24 cellular contexts compared by ENCODE assay signal in the genomic region with DNA sequence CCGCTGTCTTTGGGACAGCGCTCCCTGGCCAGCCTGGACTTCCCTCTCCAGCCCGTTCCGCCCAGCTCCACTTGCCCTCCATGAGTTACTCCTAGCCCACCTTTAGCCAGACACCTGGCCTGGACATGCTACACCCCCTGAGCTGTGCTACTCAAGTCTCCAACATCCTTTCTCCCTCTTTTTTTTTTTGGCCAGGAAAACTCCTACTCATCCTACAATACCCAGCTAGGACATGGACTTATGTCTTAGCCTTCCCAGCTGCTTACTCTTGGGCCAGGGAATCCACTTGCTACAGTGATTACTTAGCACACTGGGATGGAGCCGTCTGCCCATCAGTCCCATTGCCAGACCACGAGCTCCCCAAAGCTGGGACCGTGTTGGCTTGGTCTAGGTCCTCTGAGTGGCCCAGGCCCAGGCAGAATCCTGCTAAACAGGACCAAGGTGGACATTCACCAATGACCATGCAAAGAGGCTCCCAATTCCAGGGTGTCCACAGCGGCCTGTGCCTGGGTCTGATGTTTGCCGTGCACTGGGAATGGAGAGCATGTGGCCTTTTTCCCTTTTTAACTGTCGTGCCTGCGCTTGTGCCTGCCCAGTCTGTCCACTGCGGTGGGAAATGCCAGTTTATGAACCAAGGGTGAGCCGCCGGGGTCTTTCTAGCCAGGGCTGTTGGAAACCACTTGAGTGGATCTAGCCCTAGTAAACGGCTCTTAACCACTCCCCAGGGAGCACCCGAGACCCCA.
DNase-seq lines count a peak whose midpoint lies in the region; ATAC-seq, FAIRE-seq and TF ChIP-seq lines count a peak whose summit lies in the region.
"Had no signal": no experiment of that assay in that cellular context is flagged by ENCODE, and none has a peak within 500 bp of the region (broad histone marks: within the 10 kb centered on the region; RNA-seq: fewer than 3 reads in every experiment).

No MANE protein-coding gene starts in this region.

- peak; percentile 38 for DNase-seq in CD14-positive monocyte (ENCODE audit: low spot score)
- DNase-seq in kidney: peak; percentile 76
- no peak for DNase-seq in sigmoid colon
- no peak for DNase-seq in uterus
- DNase-seq in DMS114 treated with DMSO at 0.1 percent for 48 hours (lab: John Stamatoyannopoulos, UW; ENCODE audit: unreplicated experiment): no peak
- DNase-seq in foreskin keratinocyte: no peak
- DNase-seq: activated CD4-positive, alpha-beta memory T cell treated with anti-CD3 and anti-CD28 coated beads for 36 hours; activated CD4-positive, CD25-positive, alpha-beta regulatory T cell; activated gamma-delta T cell; caudate nucleus; CD8-positive, alpha-beta memory T cell; DMS53; HCEC 1CT; IMR-90; naive thymus-derived CD4-positive, alpha-beta T cell; NCI-H1105; small intestine; stimulated activated naive B cell treated with anti-CD40 and anti-IgM and Interleukin-4, amounts not matched to agents 10 μg/mL and 1 μg/mL and 100 μg/mL, for 72 hours; T1000 had no signal

- peaks cover 0 to 3% (median 0%) of the 10 kb centered on the region in 7 donors for H3K9me3 Mint-ChIP-seq in CD14-positive monocyte
- H3K9me3 Mint-ChIP-seq: activated CD4-positive, alpha-beta memory T cell treated with anti-CD3 and anti-CD28 coated beads for 36 hours; CD8-positive, alpha-beta memory T cell; stimulated activated naive B cell treated with anti-CD40 and anti-IgM and Interleukin-4, amounts not matched to agents 10 μg/mL and 1 μg/mL and 100 μg/mL, for 72 hours had no signal

- H3K27ac ChIP-seq in SU-DHL-6 (ENCODE audit: low read depth, low read length): peak overlapping the region; percentile 94
- peak overlapping the region in 1 of 2 donors; percentile 45 for H3K27ac ChIP-seq in kidney (ENCODE audit: low read depth in 2 of 2, low read length in 2 of 2)
- peak overlapping the region in 3 of 4 donors; percentile 18 to 46 (median 45) for H3K27ac ChIP-seq in sigmoid colon
- peak overlapping the region in 1 of 2 donors; percentile 57 for H3K27ac ChIP-seq in uterus
- no peak overlapping the region for H3K27ac ChIP-seq in foreskin keratinocyte
- H3K27ac ChIP-seq: epithelial cell of prostate had no signal

- H3K9me3 ChIP-seq in SU-DHL-6 (ENCODE audit: insufficient read depth, low read length) (no peaks in the 10 kb centered on the region), kidney (ENCODE audit: control insufficient read depth in 1 of 2, low read length in 2 of 2) (no peaks in the 10 kb centered on the region), sigmoid colon (no peaks in the 10 kb centered on the region), uterus (no peaks in the 10 kb centered on the region)

- 88% methylated on average over 16 of the region's 16 CpGs for WGBS in sigmoid colon, 2 donors

- intact Hi-C loops in CD14-positive monocyte (cut with micrococcal nuclease) (no loop called here), kidney (cut with DNase I) (no loop called here), sigmoid colon (cut with DNase I) (no loop called here), uterus (cut with DNase I; ENCODE audit: low total_unique reads) (no loop called here)

- H3K4me3 ChIP-seq in SU-DHL-6 (ENCODE audit: insufficient read depth, low read length, poor library complexity, severe bottlenecking) (no peak overlapping the region), kidney (ENCODE audit: low read length in 2 of 2) (no peak overlapping the region), sigmoid colon (no peak overlapping the region), uterus (no peak overlapping the region)

- no peak for TF ChIP-seq EP300 in sigmoid colon (IDR thresholded peaks at IDR 0.05)

- no peak overlapping the region for H2AFZ ChIP-seq in SU-DHL-6 (ENCODE audit: low read depth, low read length, severe bottlenecking)

- H3K4me3 Mint-ChIP-seq in CD14-positive monocyte: no peak overlapping the region
- H3K4me3 Mint-ChIP-seq: activated CD4-positive, alpha-beta memory T cell treated with anti-CD3 and anti-CD28 coated beads for 36 hours; CD8-positive, alpha-beta memory T cell; naive thymus-derived CD4-positive, alpha-beta T cell; stimulated activated naive B cell treated with anti-CD40 and anti-IgM and Interleukin-4, amounts not matched to agents 10 μg/mL and 1 μg/mL and 100 μg/mL, for 72 hours had no signal

- no peaks in the 10 kb centered on the region for H4K20me1 ChIP-seq in SU-DHL-6 (ENCODE audit: low read depth, low read length)

- no peaks in the 10 kb centered on the region; the same call in 1 of the 2 replicates for H3K79me2 ChIP-seq in SU-DHL-6 (ENCODE audit: insufficient read depth, low read length)

- TF ChIP-seq CTCF in CD14-positive monocyte (IDR thresholded peaks at IDR 0.05): no peak
- no peak for TF ChIP-seq CTCF in SU-DHL-6 (IDR thresholded peaks at IDR 0.05; ENCODE audit: insufficient read depth, low read length, poor library complexity, severe bottlenecking)
- TF ChIP-seq CTCF in kidney (IDR thresholded peaks at IDR 0.05; ENCODE audit: borderline replicate concordance, extremely low read depth, insufficient read depth): no peak
- no peak for TF ChIP-seq CTCF in sigmoid colon (IDR thresholded peaks at IDR 0.05)
- TF ChIP-seq CTCF in uterus (IDR thresholded peaks at IDR 0.05): no peak
- TF ChIP-seq CTCF in foreskin keratinocyte (conservative IDR thresholded peaks at IDR 0.05): no peak

- peaks cover 20% of the 10 kb centered on the region for H3F3A ChIP-seq in SU-DHL-6 (ENCODE audit: insufficient read depth)

- TF ChIP-seq POLR2A in sigmoid colon (IDR thresholded peaks at IDR 0.05) (no peak), uterus (IDR thresholded peaks at IDR 0.05) (no peak)

- H3K27ac Mint-ChIP-seq in CD14-positive monocyte: no peak overlapping the region
- H3K27ac Mint-ChIP-seq: activated CD4-positive, alpha-beta memory T cell treated with anti-CD3 and anti-CD28 coated beads for 36 hours; CD8-positive, alpha-beta memory T cell; progenitor cell of endocrine pancreas; stimulated activated naive B cell treated with anti-CD40 and anti-IgM and Interleukin-4, amounts not matched to agents 10 μg/mL and 1 μg/mL and 100 μg/mL, for 72 hours had no signal

- no peak for FAIRE-seq in kidney (lab: Jason Lieb, UNC)
- FAIRE-seq: keratinocyte, small intestine had no signal

- no peaks in the 10 kb centered on the region for H3K4me1 ChIP-seq in kidney (ENCODE audit: control insufficient read depth in 1 of 2, insufficient read depth in 1 of 2, low read depth in 1 of 2, low read length in 2 of 2)
- peaks cover 0 to 14% (median 3%) of the 10 kb centered on the region in 4 donors for H3K4me1 ChIP-seq in sigmoid colon
- no peaks in the 10 kb centered on the region for H3K4me1 ChIP-seq in uterus
- H3K4me1 ChIP-seq in foreskin keratinocyte: no peaks in the 10 kb centered on the region

- H3K4me1 Mint-ChIP-seq in CD14-positive monocyte: peaks cover 7% of the 10 kb centered on the region

- no peaks in the 10 kb centered on the region for H3K9me2 ChIP-seq in SU-DHL-6 (replicated peaks; ENCODE audit: insufficient read depth, low read length)

- ATAC-seq in HG03457 (IDR thresholded peaks at IDR 0.05; ENCODE audit: unreplicated experiment): no peak
- no peak for ATAC-seq in foreskin keratinocyte
- ATAC-seq: naive thymus-derived CD4-positive, alpha-beta T cell had no signal

- no peaks in the 10 kb centered on the region for H3K36me3 Mint-ChIP-seq in CD14-positive monocyte
- H3K36me3 Mint-ChIP-seq: activated CD4-positive, alpha-beta memory T cell treated with anti-CD3 and anti-CD28 coated beads for 36 hours; CD8-positive, alpha-beta memory T cell; naive thymus-derived CD4-positive, alpha-beta T cell; stimulated activated naive B cell treated with anti-CD40 and anti-IgM and Interleukin-4, amounts not matched to agents 10 μg/mL and 1 μg/mL and 100 μg/mL, for 72 hours had no signal

- H3K9ac ChIP-seq in SU-DHL-6 (ENCODE audit: low read length): peak overlapping the region; percentile 61; the same call in 1 of the 2 replicates
- no peak overlapping the region for H3K9ac ChIP-seq in kidney (ENCODE audit: low read length in 2 of 2)

- H3K36me3 ChIP-seq in SU-DHL-6 (ENCODE audit: low read length): no peaks in the 10 kb centered on the region
- no peaks in the 10 kb centered on the region for H3K36me3 ChIP-seq in kidney (ENCODE audit: control insufficient read depth in 1 of 2, insufficient read depth in 2 of 2, low read length in 2 of 2)
- no peaks in the 10 kb centered on the region for H3K36me3 ChIP-seq in sigmoid colon
- no peaks in the 10 kb centered on the region for H3K36me3 ChIP-seq in uterus

- H3K27me3 Mint-ChIP-seq in CD14-positive monocyte (ENCODE audit: low read depth in 3 of 3): peaks cover 0 to 2% (median 0%) of the 10 kb centered on the region in 3 donors

- H3K27me3 ChIP-seq in SU-DHL-6 (ENCODE audit: low read length) (no peaks in the 10 kb centered on the region), sigmoid colon (no peaks in the 10 kb centered on the region), uterus (no peaks in the 10 kb centered on the region), foreskin keratinocyte (no peaks in the 10 kb centered on the region)

- peak overlapping the region; percentile 74 for H3K4me2 ChIP-seq in SU-DHL-6 (ENCODE audit: low read depth, low read length, poor library complexity, severe bottlenecking)

Comparison
In these comparisons a context has a peak if more than half of its experiments do, and no peak if none do; other contexts are left out.
1. DNase-seq: peak in CD14-positive monocyte (single experiment) and kidney (single experiment); none in sigmoid colon (single experiment), uterus (0 of 2), DMS114 treated with DMSO at 0.1 percent for 48 hours (single experiment) and foreskin keratinocyte (0 of 2).